In the genomic region with DNA sequence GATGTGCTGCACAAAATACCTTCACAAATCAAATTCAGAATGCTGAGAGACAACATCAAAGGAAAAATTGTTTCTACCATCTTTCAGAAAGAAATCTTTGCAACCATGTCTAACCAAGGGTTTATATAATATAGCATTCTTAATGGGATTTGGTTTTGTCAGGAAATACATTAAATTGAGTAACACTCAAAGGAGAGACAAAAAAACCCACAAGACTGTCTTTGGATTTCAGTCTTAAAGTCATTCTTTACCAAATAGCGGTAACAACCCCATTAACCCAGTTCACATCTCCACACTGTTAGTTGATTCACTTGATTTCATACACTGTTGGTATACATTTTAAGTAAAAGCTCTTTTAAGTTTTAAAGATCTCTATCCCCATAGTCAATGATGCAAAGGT, we compare ENCODE assay signal across 14 cellular contexts.
DNase-seq lines count a peak whose midpoint lies in the region; ATAC-seq and TF ChIP-seq lines count a peak whose summit lies in the region.
"Had no signal": no experiment of that assay in that cellular context is flagged by ENCODE, and none has a peak within 500 bp of the region (broad histone marks: within the 10 kb centered on the region; RNA-seq: fewer than 3 reads in every experiment).

No MANE protein-coding gene starts in this region.

- no peaks in the 10 kb centered on the region for H3K79me2 ChIP-seq in PC-3 (ENCODE audit: low read length)

- H2AFZ ChIP-seq in PC-3 (ENCODE audit: low read length) = no peak overlapping the region
- H2AFZ ChIP-seq: GM23248 had no signal

- intact Hi-C loops in PC-3 (cut with micrococcal nuclease) = loop anchor here (2.0 to 10.0 kb wide), 3 partner anchors 36 to 250 kb away; no protein-coding TSS in a partner anchor

- H3K4me3 Mint-ChIP-seq in nephron = no peak overlapping the region
- H3K4me3 Mint-ChIP-seq: CD4-positive, alpha-beta T cell had no signal

- no peaks in the 10 kb centered on the region for H3K9me3 Mint-ChIP-seq in nephron
- H3K9me3 Mint-ChIP-seq: CD4-positive, alpha-beta T cell had no signal

- peak overlapping the region; percentile 59 for H3K27ac ChIP-seq in PC-3 (ENCODE audit: low read length)
- peak overlapping the region; percentile 47 for H3K27ac ChIP-seq in VCaP
- H3K27ac ChIP-seq: C4-2B, GM23248 had no signal

- H3K4me1 ChIP-seq in PC-3 (ENCODE audit: insufficient read depth, low read length) = peaks cover 18% of the 10 kb centered on the region
- H3K4me1 ChIP-seq: Caco-2, HAP-1 had no signal

- no peaks in the 10 kb centered on the region for H3F3A ChIP-seq in PC-3 (ENCODE audit: low read length, unreplicated experiment)

- CTCF ChIA-PET in PC-3 (lab: Charles Lee) = no interaction called here

- peak overlapping the region; percentile 21 for H3K9ac ChIP-seq in PC-3 (ENCODE audit: low read length)
- H3K9ac ChIP-seq: GM23248 had no signal

- no peaks in the 10 kb centered on the region for H4K20me1 ChIP-seq in PC-3 (ENCODE audit: low read length)

- DNase-seq in PC-3 (no peak), HCEC 1CT (no peak), epidermal melanocyte (ENCODE audit: insufficient read length, low spot score) (no peak), AG08396 (ENCODE audit: low spot score) (no peak)
- DNase-seq: ACHN; AML-193; Caco-2; CD4-positive, alpha-beta T cell; GM23248; IMR-90 had no signal

- no peaks in the 10 kb centered on the region for H3K27me3 ChIP-seq in PC-3 (ENCODE audit: low read length)

- no TSS peak for BruUV-seq in PC-3 (replicated peaks; lab: Mats Ljungman, UMichigan)

- H3K4me3 ChIP-seq in PC-3 (ENCODE audit: low read length) = no peak overlapping the region
- H3K4me3 ChIP-seq: GM23248, HAP-1 had no signal

- POLR2A ChIA-PET in PC-3 (lab: Charles Lee; ENCODE audit: unreplicated experiment) = no interaction called here

- peak overlapping the region; percentile 27; the same call in 1 of the 2 replicates for H3K4me2 ChIP-seq in PC-3 (ENCODE audit: low read length)

- H3K9me3 ChIP-seq in PC-3 (ENCODE audit: low read length) = no peaks in the 10 kb centered on the region
- H3K9me3 ChIP-seq: Caco-2, HAP-1 had no signal

- peak overlapping the region; percentile 88 to 96 (median 91) for H3K27ac Mint-ChIP-seq in nephron
- H3K27ac Mint-ChIP-seq: CD4-positive, alpha-beta T cell had no signal

- H3K36me3 Mint-ChIP-seq in nephron (ENCODE audit: low read depth) = no peaks in the 10 kb centered on the region

- peaks cover 42% of the 10 kb centered on the region for H3K4me1 Mint-ChIP-seq in nephron

- no peaks in the 10 kb centered on the region for H3K27me3 Mint-ChIP-seq in nephron (ENCODE audit: low read depth)

- ATAC-seq in PC-3 = no peak

- TF ChIP-seq CTCF in PC-3 (conservative IDR thresholded peaks at IDR 0.05; ENCODE audit: low read depth, low read length) (no peak), VCaP (conservative IDR thresholded peaks at IDR 0.05) (no peak), nephron (IDR thresholded peaks at IDR 0.05; ENCODE audit: unreplicated experiment in 3 of 3) (no peak)

- H3K9me2 ChIP-seq in PC-3 (replicated peaks; ENCODE audit: low read length) = no peaks in the 10 kb centered on the region

- no peaks in the 10 kb centered on the region for H3K36me3 ChIP-seq in PC-3 (ENCODE audit: low read depth, low read length)
- H3K36me3 ChIP-seq: HAP-1 had no signal
